In genomic region chr16:58652741-58653140, GRCh38 we compare ENCODE assay signal across 15 cellular contexts. TPM values are rescaled to one million over a fixed set of nuclear protein-coding genes. Genes with fewer than 3 reads are reported as not detected.
DNase-seq lines count a peak whose midpoint lies in the region; ATAC-seq and TF ChIP-seq lines count a peak whose summit lies in the region.
"Had no signal": no experiment of that assay in that cellular context is flagged by ENCODE, and none has a peak within 500 bp of the region (broad histone marks: within the 10 kb centered on the region; RNA-seq: fewer than 3 reads in every experiment).

No MANE protein-coding gene starts in this region.

- H3K4me1 ChIP-seq in SK-N-SH (ENCODE audit: control insufficient read depth in 1 of 2, insufficient read depth in 2 of 2, low read depth in 1 of 2, low read length in 1 of 2) (peaks cover 0 to 5% of the 10 kb centered on the region in 2 experiments; a peak in 1 of 4 replicates), foreskin keratinocyte (no peaks in the 10 kb centered on the region), neuronal stem cell (ENCODE audit: control insufficient read depth in 2 of 2, insufficient read depth in 1 of 2, low read depth in 1 of 2, low read length in 2 of 2) (peaks cover 2 to 5% of the 10 kb centered on the region in 2 donors)
- H3K4me1 ChIP-seq: Peyer's patch, upper lobe of right lung had no signal

- no peak overlapping the region for H2BK5ac ChIP-seq in neuronal stem cell (ENCODE audit: low read length)

- H3K36me3 ChIP-seq in SK-N-SH (replicated peaks in 1 of 2; ENCODE audit: control insufficient read depth in 1 of 2, insufficient read depth in 2 of 2, low read length in 1 of 2) = no peaks in the 10 kb centered on the region
- no peaks in the 10 kb centered on the region for H3K36me3 ChIP-seq in neuronal stem cell (replicated peaks in 1 of 2; ENCODE audit: control insufficient read depth in 2 of 2, insufficient read depth in 2 of 2, low read length in 2 of 2)
- H3K36me3 ChIP-seq: MG63, Peyer's patch, upper lobe of right lung had no signal

- H4K91ac ChIP-seq in neuronal stem cell (ENCODE audit: low read depth, low read length, poor library complexity) = no peak overlapping the region

- CTCF ChIA-PET in SK-N-SH (lab: Yijun Ruan, JAX) = interaction anchor here (0.9 to 2.4 kb wide), 9 partner anchors 9 to 316 kb away, joined by 3 to 12 read pairs (median 3); no protein-coding TSS in a partner anchor

- H3K4me2 ChIP-seq in SK-N-SH (no peak overlapping the region), neuronal stem cell (ENCODE audit: insufficient read depth, low read length, poor library complexity, severe bottlenecking) (no peak overlapping the region)

- H3K9me3 ChIP-seq in SK-N-SH (no peaks in the 10 kb centered on the region), neuronal stem cell (replicated peaks in 1 of 2; ENCODE audit: control insufficient read depth in 2 of 2, insufficient read depth in 1 of 2, low read depth in 1 of 2, low read length in 2 of 2) (no peaks in the 10 kb centered on the region)
- H3K9me3 ChIP-seq: MG63, Peyer's patch, upper lobe of right lung had no signal

- WGBS in SK-N-SH (ENCODE audit: low lambda C conversion rate) = 10% methylated on average over 2 of the region's 3 CpGs
- no CpG with 5 or more reads among the region's 3 CpGs for WGBS in neuronal stem cell (ENCODE audit: extremely low coverage in 2 of 2, insufficient read length in 2 of 2, insufficient replicate concordance in 1 of 2), 2 donors

- TF ChIP-seq EP300 in SK-N-SH (IDR thresholded peaks at IDR 0.05; ENCODE audit: borderline replicate concordance in 1 of 2, low read depth in 1 of 2, low read length in 1 of 2) = peak in 1 of 2 experiments; percentile 29; a peak in 1 of 4 replicates

- H2AFZ ChIP-seq in SK-N-SH (ENCODE audit: low read depth) (no peak overlapping the region), neuronal stem cell (ENCODE audit: low read length) (peak overlapping the region; percentile 79)

- H3K23ac ChIP-seq in neuronal stem cell (ENCODE audit: low read depth, low read length, poor library complexity) = no peak overlapping the region

- H4K20me1 ChIP-seq in SK-N-SH (ENCODE audit: insufficient read depth) = no peaks in the 10 kb centered on the region

- ATAC-seq in foreskin keratinocyte = peak; percentile 28
- ATAC-seq: upper lobe of right lung had no signal

- H4K8ac ChIP-seq in neuronal stem cell (ENCODE audit: low read depth, low read length) = no peak overlapping the region

- POLR2A ChIA-PET in SK-N-SH (lab: Yijun Ruan, JAX) = interaction anchor here (0.9 to 1.4 kb wide), 3 partner anchors 13 to 32 kb away, joined by 3 to 4 read pairs (median 3); partner anchors contain the start of gene SLC38A7

- H3K27ac ChIP-seq in SK-N-SH (ENCODE audit: low read depth in 2 of 2, low read length in 1 of 2) (no peak overlapping the region; a peak in 1 of 4 replicates), foreskin keratinocyte (no peak overlapping the region), neuronal stem cell (replicated peaks; ENCODE audit: low read length) (no peak overlapping the region)
- H3K27ac ChIP-seq: Peyer's patch, upper lobe of right lung had no signal

- no peaks in the 10 kb centered on the region for H3K79me2 ChIP-seq in SK-N-SH (ENCODE audit: insufficient read depth)

- H2BK12ac ChIP-seq in neuronal stem cell (ENCODE audit: low read length) = no peak overlapping the region

- no peaks in the 10 kb centered on the region for H3K79me1 ChIP-seq in neuronal stem cell (ENCODE audit: low read depth, low read length)

- H3K9ac ChIP-seq in SK-N-SH (no peak overlapping the region), neuronal stem cell (ENCODE audit: low read depth, low read length, poor library complexity) (no peak overlapping the region)

- no peak overlapping the region for H2BK15ac ChIP-seq in neuronal stem cell (ENCODE audit: low read length)

- H3K27me3 ChIP-seq in SK-N-SH (ENCODE audit: insufficient read depth) (no peaks in the 10 kb centered on the region), foreskin keratinocyte (no peaks in the 10 kb centered on the region), neuronal stem cell (ENCODE audit: control insufficient read depth in 3 of 3, insufficient read depth in 3 of 3, low read depth in 1 of 3, low read length in 3 of 3) (no peaks in the 10 kb centered on the region)
- H3K27me3 ChIP-seq: Peyer's patch, upper lobe of right lung had no signal

- H3K4me3 ChIP-seq in SK-N-SH (ENCODE audit: low read depth in 2 of 2, low read length in 1 of 2) (no peak overlapping the region), neuronal stem cell (ENCODE audit: low read length in 2 of 2) (no peak overlapping the region)
- H3K4me3 ChIP-seq: MG63, Peyer's patch, upper lobe of right lung had no signal

- no peak for TF ChIP-seq RAD21 in SK-N-SH (IDR thresholded peaks at IDR 0.05; ENCODE audit: low read length)

- H3F3A ChIP-seq in SK-N-SH (replicated peaks; ENCODE audit: insufficient read depth) = no peaks in the 10 kb centered on the region

- peak; percentile 41 for DNase-seq in NCI-H146 (lab: John Stamatoyannopoulos, UW)
- no peak for DNase-seq in NCI-H146 treated with DMSO at 0.1 percent for 48 hours (lab: John Stamatoyannopoulos, UW; ENCODE audit: unreplicated experiment)
- peak; percentile 77 for DNase-seq in SK-N-SH
- peak in 1 of 2 donors; percentile 42 for DNase-seq in foreskin keratinocyte
- peak; percentile 12 for DNase-seq in neuronal stem cell (ENCODE audit: low spot score)
- DNase-seq in NCI-H2196 (lab: John Stamatoyannopoulos, UW; ENCODE audit: unreplicated experiment) = no peak
- no peak for DNase-seq in midbrain (lab: John Stamatoyannopoulos, UW)
- DNase-seq in activated CD8-positive, alpha-beta memory T cell treated with anti-CD3 and anti-CD28 coated beads, Interleukin-2, amount 50 U/mL, for 4 hours = no peak
- DNase-seq: 8988T; activated CD4-positive, alpha-beta T cell treated with anti-CD3 and anti-CD28 coated beads, Interleukin-2, amount 50 U/mL, for 48 hours; activated naive CD4-positive, alpha-beta T cell treated with anti-CD3 and anti-CD28 coated beads for 36 hours; MG63; NCI-H2171 treated with DMSO at 0.1 percent for 48 hours; Peyer's patch; upper lobe of right lung had no signal

- no peak overlapping the region for H3K18ac ChIP-seq in neuronal stem cell (ENCODE audit: low read length)

- TF ChIP-seq CTCF in SK-N-SH (IDR thresholded peaks at IDR 0.05) = no peak
- no peak for TF ChIP-seq CTCF in foreskin keratinocyte (conservative IDR thresholded peaks at IDR 0.05)

- no peak overlapping the region for H2AK5ac ChIP-seq in neuronal stem cell (ENCODE audit: low read depth, low read length)

- no peak overlapping the region for H3K4ac ChIP-seq in neuronal stem cell (ENCODE audit: low read length)

- no peaks in the 10 kb centered on the region for H3K9me2 ChIP-seq in SK-N-SH

- H2BK120ac ChIP-seq in neuronal stem cell (ENCODE audit: low read depth, low read length) = no peak overlapping the region

- no peak overlapping the region for H3K14ac ChIP-seq in neuronal stem cell (ENCODE audit: low read length)

TF ChIP-seq in SK-N-SH, 30 proteins besides CTCF, POLR2A, EP300 and RAD21:
- no peak for TF ChIP-seq USF2 (IDR thresholded peaks at IDR 0.05; ENCODE audit: borderline replicate concordance, low read depth, low read length)
- peak; percentile 65 for TF ChIP-seq RFX5 (IDR thresholded peaks at IDR 0.05; ENCODE audit: low read length)

RNA-seq across cellular contexts. Expression of gene CNOT1, which starts 23.1 kb away (rescaled TPM):
- polyA plus RNA-seq in SK-N-SH (2012; rRNA removed) (77.8 and 90.3 TPM in 2 replicates), foreskin keratinocyte (64.9 and 68.7 TPM in 2 replicates)
- 50.2 and 67.3 TPM in 2 replicates for polyA plus RNA-seq in SK-N-SH (2012; cell fraction: cytosol; rRNA removed)
- polyA plus RNA-seq in SK-N-SH (2012; cell fraction: nucleus; rRNA removed) = 71.2 and 172 TPM in 2 replicates
- 157 and 158 TPM in 2 replicates for total RNA-seq in foreskin keratinocyte
- 97.9 TPM for polyA plus RNA-seq in neuronal stem cell (2013, experiment 1 of 2)
- polyA plus RNA-seq in neuronal stem cell (2013, experiment 2 of 2) = 97.0 TPM

RNA-seq across cellular contexts. Expression of gene SLC38A7, which starts 31.8 kb away (rescaled TPM):
- 14.1 and 19.3 TPM in 2 replicates for polyA plus RNA-seq in SK-N-SH (2012; rRNA removed)
- 4.9 and 8.0 TPM in 2 replicates for polyA plus RNA-seq in SK-N-SH (2012; cell fraction: cytosol; rRNA removed)
- polyA plus RNA-seq in SK-N-SH (2012; cell fraction: nucleus; rRNA removed) = 35.8 and 39.9 TPM in 2 replicates
- 12.9 and 17.9 TPM in 2 replicates for total RNA-seq in foreskin keratinocyte
- polyA plus RNA-seq in foreskin keratinocyte = 7.1 and 8.8 TPM in 2 replicates
- 6.3 TPM for polyA plus RNA-seq in neuronal stem cell (2013, experiment 1 of 2)
- 6.3 TPM for polyA plus RNA-seq in neuronal stem cell (2013, experiment 2 of 2)

Comparison
In these comparisons a context has a peak if more than half of its experiments do, and no peak if none do; other contexts are left out.
1. DNase-seq: peak in NCI-H146 (single experiment), SK-N-SH (single experiment) and neuronal stem cell (single experiment); none in NCI-H146 treated with DMSO at 0.1 percent for 48 hours (single experiment), NCI-H2196 (single experiment), midbrain (single experiment) and activated CD8-positive, alpha-beta memory T cell treated with anti-CD3 and anti-CD28 coated beads, Interleukin-2, amount 50 U/mL, for 4 hours (single experiment).